ENCODE assay signal across 26 cellular contexts in genomic region chr22:41047741-41048140, GRCh38. TPM values are rescaled to one million over a fixed set of nuclear protein-coding genes. Genes with fewer than 3 reads are reported as not detected.
A peak's percentile ranks its signal among the peaks of the same experiment; 100 is the strongest.
DNase-seq lines count a peak whose midpoint lies in the region; ATAC-seq and TF ChIP-seq lines count a peak whose summit lies in the region.
"Had no signal": no experiment of that assay in that cellular context is flagged by ENCODE, and none has a peak within 500 bp of the region (broad histone marks: within the 10 kb centered on the region; RNA-seq: fewer than 3 reads in every experiment).

No MANE protein-coding gene starts in this region.

- TF ChIP-seq POLR2A in gastroesophageal sphincter (IDR thresholded peaks at IDR 0.05), result no peak

- no peaks in the 10 kb centered on the region for H3K27me3 Mint-ChIP-seq in stimulated activated naive CD8-positive, alpha-beta T cell treated with anti-CD3 and anti-CD28 coated beads, Interleukin-15, amount 100 ng/mL, for 72 hours
- H3K27me3 Mint-ChIP-seq: activated CD4-positive, alpha-beta memory T cell treated with anti-CD3 and anti-CD28 coated beads, Interleukin-2, amount 10 ng/mL, durations not matched to agents 7 days and 5 days; activated T-helper 17 cell treated with anti-CD3 and anti-CD28 coated beads, Interleukin-2, amount 50 U/mL, for 72 hours; stimulated activated naive CD8-positive, alpha-beta T cell treated with anti-CD3 and anti-CD28 coated beads, Interleukin-15, Interleukin-2, amounts not matched to agents 100 ng/mL and 50 ng/mL, for 24 hours had no signal

- no peak for TF ChIP-seq CTCF in gastroesophageal sphincter (IDR thresholded peaks at IDR 0.05)
- TF ChIP-seq CTCF in psoas muscle (IDR thresholded peaks at IDR 0.05), result no peak

- H3K4me1 ChIP-seq in gastroesophageal sphincter, result peaks cover 0 to 15% (median 8%) of the 10 kb centered on the region in 3 donors
- peaks cover 3 to 19% (median 15%) of the 10 kb centered on the region in 5 donors for H3K4me1 ChIP-seq in subcutaneous abdominal adipose tissue (ENCODE audit: control insufficient read depth in 5 of 5, insufficient read depth in 5 of 5, low read length in 5 of 5)
- peaks cover 6% of the 10 kb centered on the region for H3K4me1 ChIP-seq in psoas muscle
- H3K4me1 ChIP-seq: pancreas, Peyer's patch had no signal

- ATAC-seq in gastroesophageal sphincter (peak; percentile 49), psoas muscle (no peak)
- no peak for ATAC-seq in stimulated activated naive CD8-positive, alpha-beta T cell treated with anti-CD3 and anti-CD28 coated beads, Interleukin-15, amount 100 ng/mL, for 72 hours
- ATAC-seq: activated T-helper 17 cell treated with anti-CD3 and anti-CD28 coated beads, Interleukin-2, amount 50 U/mL, for 72 hours; foreskin keratinocyte had no signal

- H3K9ac ChIP-seq in subcutaneous abdominal adipose tissue (ENCODE audit: low read length in 5 of 5), result no peak overlapping the region

- H3K36me3 ChIP-seq in gastroesophageal sphincter (no peaks in the 10 kb centered on the region), subcutaneous abdominal adipose tissue (ENCODE audit: control insufficient read depth in 5 of 5, insufficient read depth in 5 of 5, low read length in 5 of 5) (no peaks in the 10 kb centered on the region), psoas muscle (ENCODE audit: insufficient read depth in 1 of 2, low read depth in 1 of 2) (no peaks in the 10 kb centered on the region)
- H3K36me3 ChIP-seq: pancreas, Peyer's patch had no signal

- intact Hi-C loops in psoas muscle (cut with DNase I), result no loop called here

- 57 to 94% methylated on average over 4 of the region's 4 CpGs for WGBS in gastroesophageal sphincter (ENCODE audit: low coverage in 1 of 2), 2 donors
- WGBS in psoas muscle, 3 donors, result 89 to 95% (median 90%) methylated on average over 4 of the region's 4 CpGs

- no peak overlapping the region for H3K4me3 ChIP-seq in gastroesophageal sphincter
- H3K4me3 ChIP-seq in subcutaneous abdominal adipose tissue (ENCODE audit: low read depth in 1 of 5, low read length in 5 of 5), result no peak overlapping the region
- no peak overlapping the region for H3K4me3 ChIP-seq in psoas muscle
- H3K4me3 ChIP-seq: pancreas, Peyer's patch, smooth muscle cell had no signal

- no peaks in the 10 kb centered on the region for H3K9me3 ChIP-seq in gastroesophageal sphincter
- no peaks in the 10 kb centered on the region for H3K9me3 ChIP-seq in subcutaneous abdominal adipose tissue (ENCODE audit: control insufficient read depth in 5 of 5, low read length in 5 of 5)
- no peaks in the 10 kb centered on the region for H3K9me3 ChIP-seq in psoas muscle
- H3K9me3 ChIP-seq: pancreas, Peyer's patch had no signal

- H3K9me3 Mint-ChIP-seq in stimulated activated naive CD8-positive, alpha-beta T cell treated with anti-CD3 and anti-CD28 coated beads, Interleukin-15, amount 100 ng/mL, for 72 hours, result no peaks in the 10 kb centered on the region
- H3K9me3 Mint-ChIP-seq: activated CD4-positive, alpha-beta memory T cell treated with anti-CD3 and anti-CD28 coated beads, Interleukin-2, amount 10 ng/mL, durations not matched to agents 7 days and 5 days; activated naive CD4-positive, alpha-beta T cell treated with anti-CD3 and anti-CD28 coated beads, Interleukin-2, amount 10 ng/mL, durations not matched to agents 7 days and 5 days; activated T-helper 17 cell treated with anti-CD3 and anti-CD28 coated beads, Interleukin-2, amount 50 U/mL, for 72 hours; stimulated activated naive CD8-positive, alpha-beta T cell treated with anti-CD3 and anti-CD28 coated beads, Interleukin-15, Interleukin-2, amounts not matched to agents 100 ng/mL and 50 ng/mL, for 24 hours had no signal

- DNase-seq in HCEC 1CT (peak; percentile 27), amniotic epithelial cell (ENCODE audit: low read depth) (peak; percentile 47), AG08396 (ENCODE audit: low spot score) (no peak), midbrain (lab: John Stamatoyannopoulos, UW) (no peak), psoas muscle (no peak)
- DNase-seq in stimulated activated naive CD8-positive, alpha-beta T cell treated with anti-CD3 and anti-CD28 coated beads, Interleukin-15, amount 100 ng/mL, for 72 hours, result no peak
- DNase-seq: ACHN; activated CD4-positive, alpha-beta memory T cell treated with anti-CD3 and anti-CD28 coated beads, Interleukin-2, amount 10 ng/mL, durations not matched to agents 7 days and 5 days; activated CD4-positive, alpha-beta T cell treated with anti-CD3 and anti-CD28 coated beads for 1 hour; activated CD8-positive, alpha-beta memory T cell treated with anti-CD3 and anti-CD28 coated beads, Interleukin-2, amount 50 U/mL, for 4 hours; activated naive CD4-positive, alpha-beta T cell treated with anti-CD3 and anti-CD28 coated beads, Interleukin-2, amount 10 ng/mL, durations not matched to agents 7 days and 5 days; amniotic stem cell; DMS153; foreskin keratinocyte; H7; Kasumi-1; NCI-H1694 treated with DMSO at 0.1 percent for 48 hours; NCI-H82; pancreas; Peyer's patch; SHP77 treated with DMSO at 0.1 percent for 48 hours had no signal

- H3K4me1 Mint-ChIP-seq in stimulated activated naive CD8-positive, alpha-beta T cell treated with anti-CD3 and anti-CD28 coated beads, Interleukin-15, amount 100 ng/mL, for 72 hours, result peaks cover 6% of the 10 kb centered on the region
- H3K4me1 Mint-ChIP-seq: activated naive CD4-positive, alpha-beta T cell treated with anti-CD3 and anti-CD28 coated beads, Interleukin-2, amount 10 ng/mL, durations not matched to agents 7 days and 5 days; activated T-helper 17 cell treated with anti-CD3 and anti-CD28 coated beads, Interleukin-2, amount 50 U/mL, for 72 hours had no signal

- H3K4me3 Mint-ChIP-seq in stimulated activated naive CD8-positive, alpha-beta T cell treated with anti-CD3 and anti-CD28 coated beads, Interleukin-15, amount 100 ng/mL, for 72 hours, result no peak overlapping the region
- H3K4me3 Mint-ChIP-seq: activated CD4-positive, alpha-beta memory T cell treated with anti-CD3 and anti-CD28 coated beads, Interleukin-2, amount 10 ng/mL, durations not matched to agents 7 days and 5 days; activated naive CD4-positive, alpha-beta T cell treated with anti-CD3 and anti-CD28 coated beads, Interleukin-2, amount 10 ng/mL, durations not matched to agents 7 days and 5 days; activated T-helper 17 cell treated with anti-CD3 and anti-CD28 coated beads, Interleukin-2, amount 50 U/mL, for 72 hours; stimulated activated naive CD8-positive, alpha-beta T cell treated with anti-CD3 and anti-CD28 coated beads, Interleukin-15, Interleukin-2, amounts not matched to agents 100 ng/mL and 50 ng/mL, for 24 hours had no signal

- no peak overlapping the region for H3K27ac Mint-ChIP-seq in stimulated activated naive CD8-positive, alpha-beta T cell treated with anti-CD3 and anti-CD28 coated beads, Interleukin-15, amount 100 ng/mL, for 72 hours
- H3K27ac Mint-ChIP-seq: activated CD4-positive, alpha-beta memory T cell treated with anti-CD3 and anti-CD28 coated beads, Interleukin-2, amount 10 ng/mL, durations not matched to agents 7 days and 5 days; activated naive CD4-positive, alpha-beta T cell treated with anti-CD3 and anti-CD28 coated beads, Interleukin-2, amount 10 ng/mL, durations not matched to agents 7 days and 5 days; activated T-helper 17 cell treated with anti-CD3 and anti-CD28 coated beads, Interleukin-2, amount 50 U/mL, for 72 hours; stimulated activated naive CD8-positive, alpha-beta T cell treated with anti-CD3 and anti-CD28 coated beads, Interleukin-15, Interleukin-2, amounts not matched to agents 100 ng/mL and 50 ng/mL, for 24 hours had no signal

- no peak for TF ChIP-seq EP300 in gastroesophageal sphincter (IDR thresholded peaks at IDR 0.05)

- H3K27ac ChIP-seq in gastroesophageal sphincter, result no peak overlapping the region
- peak overlapping the region; percentile 72 for H3K27ac ChIP-seq in subcutaneous abdominal adipose tissue (ENCODE audit: low read depth, low read length)
- H3K27ac ChIP-seq in psoas muscle, result no peak overlapping the region
- H3K27ac ChIP-seq: foreskin keratinocyte had no signal

- H3K27me3 ChIP-seq in gastroesophageal sphincter (no peaks in the 10 kb centered on the region), subcutaneous abdominal adipose tissue (ENCODE audit: control insufficient read depth in 5 of 5, insufficient read depth in 4 of 5, low read length in 5 of 5) (no peaks in the 10 kb centered on the region), psoas muscle (ENCODE audit: insufficient read depth in 3 of 3, low read length in 2 of 3) (no peaks in the 10 kb centered on the region)
- H3K27me3 ChIP-seq: foreskin keratinocyte, pancreas, Peyer's patch had no signal

RNA-seq across cellular contexts. Expression of gene EP300, which starts 44.7 kb away (rescaled TPM):
- total RNA-seq in gastroesophageal sphincter (100 to 1,000 TPM in 1 of 4 donors, 10 to 100 TPM in 3; 57.8 to 107 (median 79.2) TPM), psoas muscle (10 to 100 TPM; 31.0 to 40.7 (median 35.3) TPM)
- 10 to 100 TPM in 1 of 3 donors, 1 to 10 TPM in 2; 6.2 to 20.5 (median 7.0) TPM for polyA plus RNA-seq in psoas muscle

Comparison
In these comparisons a context has a peak if more than half of its experiments do, and no peak if none do; other contexts are left out.
1. DNase-seq: peak in HCEC 1CT (single experiment) and amniotic epithelial cell (single experiment); none in AG08396 (single experiment), stimulated activated naive CD8-positive, alpha-beta T cell treated with anti-CD3 and anti-CD28 coated beads, Interleukin-15, amount 100 ng/mL, for 72 hours (0 of 2), midbrain (single experiment) and psoas muscle (0 of 2).